Comparison of ENCODE assay signal across 14 cellular contexts in genomic region chr2:2041256-2041824, GRCh38.
DNase-seq lines count a peak whose midpoint lies in the region; ATAC-seq, FAIRE-seq and TF ChIP-seq lines count a peak whose summit lies in the region.
"Had no signal": no experiment of that assay in that cellular context is flagged by ENCODE, and none has a peak within 500 bp of the region (broad histone marks: within the 10 kb centered on the region; RNA-seq: fewer than 3 reads in every experiment).

No MANE protein-coding gene starts in this region.

- no peak overlapping the region for H4K5ac ChIP-seq in IMR-90 (ENCODE audit: low read depth, low read length)

- ATAC-seq in IMR-90 (ENCODE audit: low read depth) (no peak), HepG2 (no peak), sciatic nerve (peak; percentile 39), GM19351 (IDR thresholded peaks at IDR 0.05; ENCODE audit: unreplicated experiment) (no peak)
- ATAC-seq: CD8-positive, alpha-beta T cell; HCT116 had no signal

- H2BK120ac ChIP-seq in IMR-90 (ENCODE audit: low read depth, low read length): no peak overlapping the region

- TF ChIP-seq EP300 in HepG2 (IDR thresholded peaks at IDR 0.05; ENCODE audit: low read depth in 2 of 2, low read length in 2 of 2) (no peak), HepG2 (CRISPR knock-in tag; IDR thresholded peaks at IDR 0.05; ENCODE audit: borderline replicate concordance) (no peak)

- H3K9ac ChIP-seq in IMR-90 (ENCODE audit: low read depth, low read length) (no peak overlapping the region), HepG2 (ENCODE audit: insufficient read depth, low read depth, low read length) (no peak overlapping the region)
- H3K9ac ChIP-seq: BLaER1 treated with 17β-estradiol and CSF1 and Interleukin-3, amounts not matched to agents 10 nM and 100 nM had no signal

- H4K20me1 ChIP-seq in IMR-90 (ENCODE audit: insufficient read depth, low read length): no peaks in the 10 kb centered on the region
- no peaks in the 10 kb centered on the region for H4K20me1 ChIP-seq in HepG2 (ENCODE audit: insufficient read depth, low read length)
- H4K20me1 ChIP-seq: BLaER1 treated with 17β-estradiol and CSF1 and Interleukin-3, amounts not matched to agents 10 nM and 100 nM had no signal

- no peak overlapping the region for H3K14ac ChIP-seq in IMR-90 (replicated peaks; ENCODE audit: low read depth, low read length)

- H3K36me3 ChIP-seq in IMR-90 (ENCODE audit: control insufficient read depth, insufficient read depth, low read length) (no peaks in the 10 kb centered on the region), HepG2 (replicated peaks in 1 of 2; ENCODE audit: control insufficient read depth in 1 of 2, insufficient read depth in 2 of 2, low read length in 2 of 2) (no peaks in the 10 kb centered on the region)
- H3K36me3 ChIP-seq: BLaER1 treated with 17β-estradiol and CSF1 and Interleukin-3, amounts not matched to agents 10 nM and 100 nM had no signal

- H4K91ac ChIP-seq in IMR-90 (ENCODE audit: insufficient read depth, low read depth, low read length): no peak overlapping the region

- H3K18ac ChIP-seq in IMR-90 (ENCODE audit: low read depth, low read length): no peak overlapping the region

- H4K8ac ChIP-seq in IMR-90 (ENCODE audit: low read depth in 2 of 2, low read length in 2 of 2): no peak overlapping the region

- CTCF ChIA-PET in IMR-90 (lab: Yijun Ruan, JAX) (no interaction called here), HepG2 (lab: Yijun Ruan, JAX; ENCODE audit: low intra/inter-chr PET ratio, low total read pairs) (no interaction called here)

- H3K4me1 ChIP-seq in IMR-90 (ENCODE audit: control insufficient read depth, insufficient read depth, low read length) (no peaks in the 10 kb centered on the region), HepG2 (ENCODE audit: insufficient read depth, low read length) (no peaks in the 10 kb centered on the region)

- H3K9me3 ChIP-seq in IMR-90 (ENCODE audit: control insufficient read depth, insufficient read depth, low read length): peaks cover 29% of the 10 kb centered on the region
- peaks cover 3% of the 10 kb centered on the region; the same call in 1 of the 2 replicates for H3K9me3 ChIP-seq in HepG2 (ENCODE audit: low read length)

- TF ChIP-seq POLR2A in IMR-90 (IDR thresholded peaks at IDR 0.05; ENCODE audit: low read depth, low read length) (no peak), HepG2 (IDR thresholded peaks at IDR 0.05; ENCODE audit: insufficient read depth in 1 of 2, low read depth in 2 of 2, low read length in 2 of 2) (no peak)

- TF ChIP-seq RAD21 in IMR-90 (IDR thresholded peaks at IDR 0.05; ENCODE audit: low read length): no peak
- no peak for TF ChIP-seq RAD21 in HepG2 (CRISPR knock-in tag; IDR thresholded peaks at IDR 0.05)

- H3K27ac ChIP-seq in IMR-90 (ENCODE audit: insufficient read depth, low read length): no peak overlapping the region
- H3K27ac ChIP-seq in HepG2 (ENCODE audit: extremely low read length, insufficient read depth, low read length): no peak overlapping the region
- H3K27ac ChIP-seq: BLaER1 treated with 17β-estradiol and CSF1 and Interleukin-3, amounts not matched to agents 10 nM and 100 nM had no signal

- no peaks in the 10 kb centered on the region for H3K79me2 ChIP-seq in HepG2 (ENCODE audit: insufficient read depth, low read length)

- H2AK9ac ChIP-seq in IMR-90 (replicated peaks; ENCODE audit: low read depth, low read length, poor library complexity): no peak overlapping the region

- H3K4me2 ChIP-seq in IMR-90 (ENCODE audit: low read depth, low read length): no peak overlapping the region
- H3K4me2 ChIP-seq in HepG2 (ENCODE audit: low read depth, low read length): no peak overlapping the region
- H3K4me2 ChIP-seq: BLaER1 treated with 17β-estradiol and CSF1 and Interleukin-3, amounts not matched to agents 10 nM and 100 nM had no signal

- no peak for FAIRE-seq in HepG2 (lab: Jason Lieb, UNC)

- dilution Hi-C loops in IMR-90 (cut with HindIII; ENCODE audit: low sequenced_read_pairs, unreplicated experiment): no loop called here

- H2AK5ac ChIP-seq in IMR-90 (ENCODE audit: low read depth, low read length): no peak overlapping the region

- in situ Hi-C loops in IMR-90 (cut with MboI; ENCODE audit: low sequenced_read_pairs) (no loop called here), HepG2 (cut with HindIII; ENCODE audit: extremely low pct_ligation_motif_present, low pct_unique_long_range_greater_than_20kb) (no loop called here)

- no peak overlapping the region for H2BK15ac ChIP-seq in IMR-90 (ENCODE audit: low read depth, low read length)

- no peak overlapping the region for H3K4ac ChIP-seq in IMR-90 (ENCODE audit: low read depth, low read length)

- H3K56ac ChIP-seq in IMR-90 (ENCODE audit: extremely low read depth, insufficient read depth, low read length): no peak overlapping the region

- POLR2A ChIA-PET in IMR-90 (lab: Charles Lee; ENCODE audit: unreplicated experiment): no interaction called here
- POLR2A ChIA-PET in HepG2 (lab: Yijun Ruan, JAX): no interaction called here

- WGBS in IMR-90 (ENCODE audit: extremely low coverage in 2 of 2, insufficient read length in 1 of 2), 2 experiments: 80% methylated on average over 1 of the region's 7 CpGs; no CpG with 5 or more reads in 1 of the 2 experiments
- WGBS in HepG2 (ENCODE audit: low lambda C conversion rate): 10% methylated on average over 7 of the region's 7 CpGs

- H3K27me3 ChIP-seq in IMR-90 (ENCODE audit: control insufficient read depth, insufficient read depth, low read length): no peaks in the 10 kb centered on the region
- peaks cover 1 to 4% of the 10 kb centered on the region in 2 experiments; a peak in 1 of 5 replicates for H3K27me3 ChIP-seq in HepG2 (ENCODE audit: control insufficient read depth in 1 of 2, insufficient read depth in 2 of 2, low read length in 2 of 2)
- H3K27me3 ChIP-seq: BLaER1 treated with 17β-estradiol and CSF1 and Interleukin-3, amounts not matched to agents 10 nM and 100 nM had no signal

- no peak overlapping the region for H3K23ac ChIP-seq in IMR-90 (ENCODE audit: low read depth, low read length)

- no peak overlapping the region for H2BK20ac ChIP-seq in IMR-90 (ENCODE audit: low read depth, low read length)

- intact Hi-C loops in IMR-90 (cut with micrococcal nuclease): no loop called here
- intact Hi-C loops in HepG2 (cut with micrococcal nuclease; ENCODE audit: unreplicated experiment): no loop called here
- intact Hi-C loops in sciatic nerve (cut with DNase I): no loop called here

- BruUV-seq in IMR-90 (replicated peaks; lab: Mats Ljungman, UMichigan) (no TSS peak), HepG2 (replicated peaks; lab: Mats Ljungman, UMichigan) (no TSS peak)

- DNase-seq in IMR-90 (no peak), choroid plexus epithelial cell (ENCODE audit: low read depth) (peak; percentile 40), HepG2 (ENCODE audit: low spot score) (peak; percentile 6), sciatic nerve (ENCODE audit: low spot score) (no peak), NCI-H1092 treated with DMSO at 0.1 percent for 48 hours (lab: John Stamatoyannopoulos, UW) (no peak)
- DNase-seq: Calu3; CD8-positive, alpha-beta T cell; DMS79 treated with DMSO at 0.1 percent for 48 hours; GF-D8; GOT3; H7 had no signal

- H2AFZ ChIP-seq in IMR-90 (replicated peaks; ENCODE audit: low read length, poor library complexity): no peak overlapping the region
- no peak overlapping the region for H2AFZ ChIP-seq in HepG2 (ENCODE audit: low read length)

- H2BK5ac ChIP-seq in IMR-90 (ENCODE audit: low read depth, low read length, poor library complexity, severe bottlenecking): no peak overlapping the region

- no peak for TF ChIP-seq CTCF in IMR-90 (conservative IDR thresholded peaks at IDR 0.05; ENCODE audit: low read depth, low read length)
- TF ChIP-seq CTCF in choroid plexus epithelial cell (conservative IDR thresholded peaks at IDR 0.05; ENCODE audit: low read depth, low read length): no peak
- TF ChIP-seq CTCF in HepG2 (CRISPR knock-in tag; IDR thresholded peaks at IDR 0.05): no peak

- H3K79me1 ChIP-seq in IMR-90 (ENCODE audit: low read depth in 1 of 2, low read length in 2 of 2): no peaks in the 10 kb centered on the region

- H3K4me3 ChIP-seq in IMR-90 (ENCODE audit: insufficient read depth, low read depth, low read length): no peak overlapping the region
- no peak overlapping the region for H3K4me3 ChIP-seq in choroid plexus epithelial cell (ENCODE audit: low read depth, low read length)
- H3K4me3 ChIP-seq in HepG2 (replicated peaks in 1 of 3; ENCODE audit: insufficient read depth in 1 of 3, low read depth in 2 of 3, low read length in 3 of 3): no peak overlapping the region
- H3K4me3 ChIP-seq: BLaER1 treated with 17β-estradiol and CSF1 and Interleukin-3, amounts not matched to agents 10 nM and 100 nM had no signal

- no peaks in the 10 kb centered on the region for H3K9me1 ChIP-seq in IMR-90 (ENCODE audit: insufficient read depth, low read length)

TF ChIP-seq in IMR-90, 13 proteins besides CTCF, POLR2A, EP300 and RAD21:
- TF ChIP-seq RFX5 (IDR thresholded peaks at IDR 0.05; ENCODE audit: low read depth, low read length) (no peak), CEBPB (IDR thresholded peaks at IDR 0.05; ENCODE audit: low read depth, low read length) (peak; percentile 48; the same call in 1 of the 2 replicates)
TF ChIP-seq in IMR-90: peak in this region for 1.

TF ChIP-seq in HepG2, 621 proteins besides CTCF, POLR2A, EP300 and RAD21:
- no peak for TF ChIP-seq DNMT1 (CRISPR knock-in tag; IDR thresholded peaks at IDR 0.05)
- no peak for TF ChIP-seq ETV6 (CRISPR knock-in tag; conservative IDR thresholded peaks at IDR 0.05)

Comparison
In these comparisons a context has a peak if more than half of its experiments do, and no peak if none do; other contexts are left out.
1. DNase-seq: peak in choroid plexus epithelial cell (single experiment) and HepG2 (single experiment); none in IMR-90 (single experiment), sciatic nerve (single experiment) and NCI-H1092 treated with DMSO at 0.1 percent for 48 hours (single experiment).